1 cellular context compared by ENCODE assay signal in the genomic region with DNA sequence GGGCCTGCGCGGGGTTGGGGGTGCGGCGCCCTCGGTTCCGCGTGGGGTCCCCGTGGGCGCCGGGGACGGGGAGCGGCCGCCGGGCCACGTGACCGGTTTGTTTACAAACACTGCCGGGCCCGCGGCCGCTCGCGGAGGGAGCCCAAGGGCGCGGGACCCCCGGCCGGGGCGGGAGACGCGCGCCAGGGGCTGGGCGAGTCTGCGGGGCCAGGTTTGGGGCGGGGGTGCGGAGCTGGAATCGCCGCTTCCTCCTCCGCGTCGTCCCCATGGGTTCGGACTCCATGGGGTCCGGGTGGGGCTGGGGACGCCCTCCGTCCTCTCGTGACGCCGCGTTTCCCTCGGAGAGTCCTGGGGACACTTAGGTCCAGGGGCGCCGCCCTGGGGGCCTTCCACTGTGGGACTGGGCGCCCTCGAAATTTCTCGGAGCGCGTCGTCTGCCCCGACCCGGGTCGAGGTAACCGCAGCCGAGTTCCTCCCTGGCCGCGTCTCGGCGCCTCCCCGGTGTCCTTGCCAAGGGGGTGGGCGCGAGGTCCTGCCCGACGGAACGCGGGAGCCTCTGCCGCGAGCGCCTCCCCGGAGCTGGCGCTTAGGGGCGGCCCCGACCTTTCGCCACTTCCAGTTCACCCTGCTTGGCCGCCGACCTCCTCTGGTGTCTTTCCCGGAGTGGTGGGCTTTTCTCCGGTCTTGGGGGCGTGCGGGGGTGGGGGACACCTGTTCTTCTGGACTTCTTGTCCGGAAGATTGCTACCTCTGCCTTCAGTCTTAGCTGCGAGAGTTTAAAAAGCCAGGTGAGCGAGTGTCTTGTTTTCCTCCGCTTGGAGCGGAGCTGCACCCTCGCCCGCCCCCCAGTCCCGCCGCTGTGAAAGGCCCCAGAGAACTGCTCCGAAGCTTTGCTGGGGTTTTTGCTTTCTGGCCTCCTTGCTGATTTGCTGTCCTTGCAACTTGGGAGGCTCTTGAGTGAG.
TF ChIP-seq lines count a peak whose summit lies in the region.

No MANE protein-coding gene starts in this region.

TF ChIP-seq in HepG2, 621 proteins besides CTCF, POLR2A, EP300 and RAD21 (continued from another document and continues in another):
- TF ChIP-seq, protein P1, sequence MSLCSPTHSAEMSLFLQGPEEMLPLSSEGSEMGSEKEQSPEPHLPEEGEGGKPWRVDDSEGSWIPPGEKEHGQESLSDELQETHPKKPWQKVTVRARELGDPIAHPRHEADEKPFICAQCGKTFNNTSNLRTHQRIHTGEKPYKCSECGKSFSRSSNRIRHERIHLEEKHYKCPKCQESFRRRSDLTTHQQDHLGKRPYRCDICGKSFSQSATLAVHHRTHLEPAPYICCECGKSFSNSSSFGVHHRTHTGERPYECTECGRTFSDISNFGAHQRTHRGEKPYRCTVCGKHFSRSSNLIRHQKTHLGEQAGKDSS (CRISPR knock-in tag; IDR thresholded peaks at IDR 0.05; ENCODE audit: borderline replicate concordance, low read depth): peak; percentile 49; the same call in 1 of the 2 replicates
- TF ChIP-seq, protein P2, sequence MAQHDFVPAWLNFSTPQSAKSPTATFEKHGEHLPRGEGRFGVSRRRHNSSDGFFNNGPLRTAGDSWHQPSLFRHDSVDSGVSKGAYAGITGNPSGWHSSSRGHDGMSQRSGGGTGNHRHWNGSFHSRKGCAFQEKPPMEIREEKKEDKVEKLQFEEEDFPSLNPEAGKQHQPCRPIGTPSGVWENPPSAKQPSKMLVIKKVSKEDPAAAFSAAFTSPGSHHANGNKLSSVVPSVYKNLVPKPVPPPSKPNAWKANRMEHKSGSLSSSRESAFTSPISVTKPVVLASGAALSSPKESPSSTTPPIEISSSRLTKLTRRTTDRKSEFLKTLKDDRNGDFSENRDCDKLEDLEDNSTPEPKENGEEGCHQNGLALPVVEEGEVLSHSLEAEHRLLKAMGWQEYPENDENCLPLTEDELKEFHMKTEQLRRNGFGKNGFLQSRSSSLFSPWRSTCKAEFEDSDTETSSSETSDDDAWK (CRISPR knock-in tag; IDR thresholded peaks at IDR 0.05): no peak
- no peak for TF ChIP-seq ZNF570 (CRISPR knock-in tag; IDR thresholded peaks at IDR 0.05; ENCODE audit: borderline replicate concordance)
- no peak for TF ChIP-seq ARNT (IDR thresholded peaks at IDR 0.05)
- TF ChIP-seq, protein P3, sequence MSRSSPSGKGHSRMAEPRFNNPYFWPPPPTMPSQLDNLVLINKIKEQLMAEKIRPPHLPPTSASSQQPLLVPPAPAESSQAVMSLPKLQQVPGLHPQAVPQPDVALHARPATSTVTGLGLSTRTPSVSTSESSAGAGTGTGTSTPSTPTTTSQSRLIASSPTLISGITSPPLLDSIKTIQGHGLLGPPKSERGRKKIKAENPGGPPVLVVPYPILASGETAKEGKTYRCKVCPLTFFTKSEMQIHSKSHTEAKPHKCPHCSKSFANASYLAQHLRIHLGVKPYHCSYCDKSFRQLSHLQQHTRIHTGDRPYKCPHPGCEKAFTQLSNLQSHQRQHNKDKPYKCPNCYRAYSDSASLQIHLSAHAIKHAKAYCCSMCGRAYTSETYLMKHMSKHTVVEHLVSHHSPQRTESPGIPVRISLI (CRISPR knock-in tag; IDR thresholded peaks at IDR 0.05; ENCODE audit: borderline replicate concordance): peak; percentile 3; the same call in 1 of the 2 replicates
- TF ChIP-seq ZNF430 (CRISPR knock-in tag; IDR thresholded peaks at IDR 0.05): no peak
- TF ChIP-seq, protein P4, sequence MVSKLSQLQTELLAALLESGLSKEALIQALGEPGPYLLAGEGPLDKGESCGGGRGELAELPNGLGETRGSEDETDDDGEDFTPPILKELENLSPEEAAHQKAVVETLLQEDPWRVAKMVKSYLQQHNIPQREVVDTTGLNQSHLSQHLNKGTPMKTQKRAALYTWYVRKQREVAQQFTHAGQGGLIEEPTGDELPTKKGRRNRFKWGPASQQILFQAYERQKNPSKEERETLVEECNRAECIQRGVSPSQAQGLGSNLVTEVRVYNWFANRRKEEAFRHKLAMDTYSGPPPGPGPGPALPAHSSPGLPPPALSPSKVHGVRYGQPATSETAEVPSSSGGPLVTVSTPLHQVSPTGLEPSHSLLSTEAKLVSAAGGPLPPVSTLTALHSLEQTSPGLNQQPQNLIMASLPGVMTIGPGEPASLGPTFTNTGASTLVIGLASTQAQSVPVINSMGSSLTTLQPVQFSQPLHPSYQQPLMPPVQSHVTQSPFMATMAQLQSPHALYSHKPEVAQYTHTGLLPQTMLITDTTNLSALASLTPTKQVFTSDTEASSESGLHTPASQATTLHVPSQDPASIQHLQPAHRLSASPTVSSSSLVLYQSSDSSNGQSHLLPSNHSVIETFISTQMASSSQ (IDR thresholded peaks at IDR 0.05; ENCODE audit: low read depth): no peak
- TF ChIP-seq, protein P4 (CRISPR knock-in tag; IDR thresholded peaks at IDR 0.05; ENCODE audit: borderline replicate concordance): peak; percentile 16; the same call in 1 of the 2 replicates
- TF ChIP-seq, protein P5, sequence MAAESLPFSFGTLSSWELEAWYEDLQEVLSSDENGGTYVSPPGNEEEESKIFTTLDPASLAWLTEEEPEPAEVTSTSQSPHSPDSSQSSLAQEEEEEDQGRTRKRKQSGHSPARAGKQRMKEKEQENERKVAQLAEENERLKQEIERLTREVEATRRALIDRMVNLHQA (CRISPR knock-in tag; IDR thresholded peaks at IDR 0.05): no peak
- TF ChIP-seq TEAD3 (CRISPR knock-in tag; optimal IDR thresholded peaks at IDR 0.05; ENCODE audit: borderline replicate concordance): no peak
- TF ChIP-seq ZNF230 (CRISPR knock-in tag; IDR thresholded peaks at IDR 0.05): 0 out of 2 replicates have a peak, but pooled peaks have one; percentile 14
- no peak for TF ChIP-seq BCL6 (CRISPR knock-in tag; IDR thresholded peaks at IDR 0.05)
- TF ChIP-seq, protein P6, sequence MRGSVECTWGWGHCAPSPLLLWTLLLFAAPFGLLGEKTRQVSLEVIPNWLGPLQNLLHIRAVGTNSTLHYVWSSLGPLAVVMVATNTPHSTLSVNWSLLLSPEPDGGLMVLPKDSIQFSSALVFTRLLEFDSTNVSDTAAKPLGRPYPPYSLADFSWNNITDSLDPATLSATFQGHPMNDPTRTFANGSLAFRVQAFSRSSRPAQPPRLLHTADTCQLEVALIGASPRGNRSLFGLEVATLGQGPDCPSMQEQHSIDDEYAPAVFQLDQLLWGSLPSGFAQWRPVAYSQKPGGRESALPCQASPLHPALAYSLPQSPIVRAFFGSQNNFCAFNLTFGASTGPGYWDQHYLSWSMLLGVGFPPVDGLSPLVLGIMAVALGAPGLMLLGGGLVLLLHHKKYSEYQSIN (CRISPR knock-in tag; IDR thresholded peaks at IDR 0.05; ENCODE audit: borderline replicate concordance): no peak
- TF ChIP-seq ZNF138 (CRISPR knock-in tag; IDR thresholded peaks at IDR 0.05; ENCODE audit: low read depth): no peak
- TF ChIP-seq, protein P7, sequence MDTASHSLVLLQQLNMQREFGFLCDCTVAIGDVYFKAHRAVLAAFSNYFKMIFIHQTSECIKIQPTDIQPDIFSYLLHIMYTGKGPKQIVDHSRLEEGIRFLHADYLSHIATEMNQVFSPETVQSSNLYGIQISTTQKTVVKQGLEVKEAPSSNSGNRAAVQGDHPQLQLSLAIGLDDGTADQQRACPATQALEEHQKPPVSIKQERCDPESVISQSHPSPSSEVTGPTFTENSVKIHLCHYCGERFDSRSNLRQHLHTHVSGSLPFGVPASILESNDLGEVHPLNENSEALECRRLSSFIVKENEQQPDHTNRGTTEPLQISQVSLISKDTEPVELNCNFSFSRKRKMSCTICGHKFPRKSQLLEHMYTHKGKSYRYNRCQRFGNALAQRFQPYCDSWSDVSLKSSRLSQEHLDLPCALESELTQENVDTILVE (CRISPR knock-in tag; IDR thresholded peaks at IDR 0.05): no peak
- TF ChIP-seq POGZ (CRISPR knock-in tag; IDR thresholded peaks at IDR 0.05): peak; percentile 31; the same call in 1 of the 2 replicates
- no peak for TF ChIP-seq ZNF350 (CRISPR knock-in tag; IDR thresholded peaks at IDR 0.05; ENCODE audit: borderline replicate concordance, low read depth)
- peak; percentile 51; the same call in 1 of the 2 replicates for TF ChIP-seq FOXC1 (CRISPR knock-in tag; IDR thresholded peaks at IDR 0.05; ENCODE audit: borderline replicate concordance)
- TF ChIP-seq SAFB2 (CRISPR knock-in tag; IDR thresholded peaks at IDR 0.05; ENCODE audit: borderline replicate concordance, low read depth): no peak; the same call in 1 of the 2 replicates
- TF ChIP-seq, protein P8, sequence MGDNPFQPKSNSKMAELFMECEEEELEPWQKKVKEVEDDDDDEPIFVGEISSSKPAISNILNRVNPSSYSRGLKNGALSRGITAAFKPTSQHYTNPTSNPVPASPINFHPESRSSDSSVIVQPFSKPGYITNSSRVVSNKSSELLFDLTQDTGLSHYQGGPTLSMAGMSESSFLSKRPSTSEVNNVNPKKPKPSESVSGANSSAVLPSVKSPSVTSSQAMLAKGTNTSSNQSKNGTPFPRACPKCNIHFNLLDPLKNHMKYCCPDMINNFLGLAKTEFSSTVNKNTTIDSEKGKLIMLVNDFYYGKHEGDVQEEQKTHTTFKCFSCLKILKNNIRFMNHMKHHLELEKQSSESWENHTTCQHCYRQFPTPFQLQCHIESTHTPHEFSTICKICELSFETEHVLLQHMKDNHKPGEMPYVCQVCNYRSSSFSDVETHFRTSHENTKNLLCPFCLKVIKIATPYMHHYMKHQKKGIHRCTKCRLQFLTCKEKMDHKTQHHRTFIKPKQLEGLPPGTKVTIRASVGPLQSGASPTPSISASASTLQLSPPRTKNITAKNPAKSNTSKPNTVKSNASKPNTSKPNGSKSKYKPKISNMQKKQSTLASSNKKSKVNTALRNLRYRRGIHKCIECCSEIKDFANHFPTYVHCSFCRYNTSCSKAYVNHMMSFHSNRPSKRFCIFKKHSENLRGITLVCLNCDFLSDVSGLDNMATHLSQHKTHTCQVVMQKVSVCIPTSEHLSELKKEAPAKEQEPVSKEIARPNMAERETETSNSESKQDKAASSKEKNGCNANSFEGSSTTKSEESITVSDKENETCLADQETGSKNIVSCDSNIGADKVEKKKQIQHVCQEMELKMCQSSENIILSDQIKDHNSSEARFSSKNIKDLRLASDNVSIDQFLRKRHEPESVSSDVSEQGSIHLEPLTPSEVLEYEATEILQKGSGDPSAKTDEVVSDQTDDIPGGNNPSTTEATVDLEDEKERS (CRISPR knock-in tag; IDR thresholded peaks at IDR 0.05): no peak; the same call in 1 of the 2 replicates
- no peak for TF ChIP-seq ZNF484 (CRISPR knock-in tag; IDR thresholded peaks at IDR 0.05; ENCODE audit: borderline replicate concordance, low read depth)
- TF ChIP-seq TOE1 (CRISPR knock-in tag; IDR thresholded peaks at IDR 0.05): no peak
- TF ChIP-seq ZSCAN12 (CRISPR knock-in tag; IDR thresholded peaks at IDR 0.05): no peak
- peak; percentile 92 for TF ChIP-seq NCOA1 (CRISPR knock-in tag; IDR thresholded peaks at IDR 0.05)
- TF ChIP-seq, protein P9, sequence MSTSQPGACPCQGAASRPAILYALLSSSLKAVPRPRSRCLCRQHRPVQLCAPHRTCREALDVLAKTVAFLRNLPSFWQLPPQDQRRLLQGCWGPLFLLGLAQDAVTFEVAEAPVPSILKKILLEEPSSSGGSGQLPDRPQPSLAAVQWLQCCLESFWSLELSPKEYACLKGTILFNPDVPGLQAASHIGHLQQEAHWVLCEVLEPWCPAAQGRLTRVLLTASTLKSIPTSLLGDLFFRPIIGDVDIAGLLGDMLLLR (CRISPR knock-in tag; IDR thresholded peaks at IDR 0.05): peak; percentile 60
- TF ChIP-seq PITX1 (CRISPR knock-in tag; IDR thresholded peaks at IDR 0.05): peak; percentile 52; the same call in 1 of the 2 replicates
- no peak for TF ChIP-seq CCAR2 (optimal IDR thresholded peaks at IDR 0.05; ENCODE audit: low read depth, low read length)
- TF ChIP-seq ZNF34 (CRISPR knock-in tag; IDR thresholded peaks at IDR 0.05; ENCODE audit: borderline replicate concordance): 0 out of 2 replicates have a peak, but pooled peaks have one; percentile 29
- peak; percentile 60; the same call in 1 of the 2 replicates for TF ChIP-seq TMF1 (CRISPR knock-in tag; IDR thresholded peaks at IDR 0.05; ENCODE audit: low read depth)
- TF ChIP-seq, protein P10, sequence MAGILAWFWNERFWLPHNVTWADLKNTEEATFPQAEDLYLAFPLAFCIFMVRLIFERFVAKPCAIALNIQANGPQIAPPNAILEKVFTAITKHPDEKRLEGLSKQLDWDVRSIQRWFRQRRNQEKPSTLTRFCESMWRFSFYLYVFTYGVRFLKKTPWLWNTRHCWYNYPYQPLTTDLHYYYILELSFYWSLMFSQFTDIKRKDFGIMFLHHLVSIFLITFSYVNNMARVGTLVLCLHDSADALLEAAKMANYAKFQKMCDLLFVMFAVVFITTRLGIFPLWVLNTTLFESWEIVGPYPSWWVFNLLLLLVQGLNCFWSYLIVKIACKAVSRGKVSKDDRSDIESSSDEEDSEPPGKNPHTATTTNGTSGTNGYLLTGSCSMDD (CRISPR knock-in tag; IDR thresholded peaks at IDR 0.05): no peak
- TF ChIP-seq ZNF180 (CRISPR knock-in tag; IDR thresholded peaks at IDR 0.05; ENCODE audit: borderline replicate concordance, low read depth): no peak
- TF ChIP-seq NR2F6 (IDR thresholded peaks at IDR 0.05): no peak
- TF ChIP-seq NR2F6 (CRISPR knock-in tag; IDR thresholded peaks at IDR 0.05): peak; percentile 29; the same call in 1 of the 2 replicates
- peak; percentile 34; the same call in 1 of the 2 replicates for TF ChIP-seq ZNF678 (CRISPR knock-in tag; IDR thresholded peaks at IDR 0.05)
- TF ChIP-seq NFKB2 (CRISPR knock-in tag; IDR thresholded peaks at IDR 0.05; ENCODE audit: borderline replicate concordance): 0 out of 2 replicates have a peak, but pooled peaks have one; percentile 53
- TF ChIP-seq, protein P11, sequence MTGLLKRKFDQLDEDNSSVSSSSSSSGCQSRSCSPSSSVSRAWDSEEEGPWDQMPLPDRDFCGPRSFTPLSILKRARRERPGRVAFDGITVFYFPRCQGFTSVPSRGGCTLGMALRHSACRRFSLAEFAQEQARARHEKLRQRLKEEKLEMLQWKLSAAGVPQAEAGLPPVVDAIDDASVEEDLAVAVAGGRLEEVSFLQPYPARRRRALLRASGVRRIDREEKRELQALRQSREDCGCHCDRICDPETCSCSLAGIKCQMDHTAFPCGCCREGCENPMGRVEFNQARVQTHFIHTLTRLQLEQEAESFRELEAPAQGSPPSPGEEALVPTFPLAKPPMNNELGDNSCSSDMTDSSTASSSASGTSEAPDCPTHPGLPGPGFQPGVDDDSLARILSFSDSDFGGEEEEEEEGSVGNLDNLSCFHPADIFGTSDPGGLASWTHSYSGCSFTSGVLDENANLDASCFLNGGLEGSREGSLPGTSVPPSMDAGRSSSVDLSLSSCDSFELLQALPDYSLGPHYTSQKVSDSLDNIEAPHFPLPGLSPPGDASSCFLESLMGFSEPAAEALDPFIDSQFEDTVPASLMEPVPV (CRISPR knock-in tag; IDR thresholded peaks at IDR 0.05): no peak
- TF ChIP-seq MXD4 (CRISPR knock-in tag; IDR thresholded peaks at IDR 0.05): peak; percentile 42; the same call in 1 of the 2 replicates
- no peak for TF ChIP-seq TAF15 (IDR thresholded peaks at IDR 0.05; ENCODE audit: low read depth, low read length, poor library complexity, severe bottlenecking)
